Comparison of ENCODE assay signal across 12 cellular contexts in genomic region chr12:106985479-106985878, GRCh38. TPM values are rescaled to one million over a fixed set of nuclear protein-coding genes. Genes with fewer than 3 reads are reported as not detected.
A peak's percentile ranks its signal among the peaks of the same experiment; 100 is the strongest.
DNase-seq lines count a peak whose midpoint lies in the region; ATAC-seq and TF ChIP-seq lines count a peak whose summit lies in the region.
"Had no signal": no experiment of that assay in that cellular context is flagged by ENCODE, and none has a peak within 500 bp of the region (broad histone marks: within the 10 kb centered on the region; RNA-seq: fewer than 3 reads in every experiment).

No MANE protein-coding gene starts in this region.

- H3K4me1 ChIP-seq in cardiac muscle cell (ENCODE audit: low read depth) (peaks cover 11% of the 10 kb centered on the region), mesendoderm (ENCODE audit: control insufficient read depth, low read depth, low read length) (peaks cover 3% of the 10 kb centered on the region), tibial artery (peaks cover 0 to 40% (median 31%) of the 10 kb centered on the region in 4 donors)

- ATAC-seq in Right ventricle myocardium superior (ENCODE audit: poor library complexity) (no peak), HG03159 (IDR thresholded peaks at IDR 0.05; ENCODE audit: unreplicated experiment) (no peak)

- DNase-seq in cardiac muscle cell (ENCODE audit: low read depth in 1 of 2, low spot score in 1 of 2), result no peak
- no peak for DNase-seq in Right ventricle myocardium superior
- DNase-seq in activated T-helper 1 cell treated with anti-CD3 and anti-CD28 coated beads, Interleukin-12 subunit alpha, Interleukin-12 subunit beta, Interleukin-2, Interleukin-4 antibody, amounts not matched to agents 30 ng/mL and 10 ng/mL and 1 ng/mL, durations not matched to agents 14 hours and 24 hours and 36 hours (ENCODE audit: low spot score), result no peak
- no peak for DNase-seq in mesendoderm
- no peak for DNase-seq in tibial artery
- no peak for DNase-seq in stimulated activated CD4-positive, alpha-beta T cell treated with anti-CD3 and anti-CD28 coated beads, Interleukin-4, amount 100 ng/mL, for 4 hours
- DNase-seq in foreskin fibroblast, result no peak
- DNase-seq: activated gamma-delta T cell treated with Interleukin-2 at 50 U/mL for 16 hours, KG1, T-helper 9 cell had no signal

- no CpG with 5 or more reads among the region's 5 CpGs for WGBS in mesendoderm (ENCODE audit: extremely low coverage, insufficient coverage, low lambda C conversion rate)

- peak overlapping the region; percentile 50 for H3K56ac ChIP-seq in mesendoderm (ENCODE audit: low read length)

- H2BK120ac ChIP-seq in mesendoderm (ENCODE audit: low read depth, low read length), result no peak overlapping the region

- no peak overlapping the region for H4K5ac ChIP-seq in mesendoderm (ENCODE audit: low read length)

- no peak overlapping the region for H3K23ac ChIP-seq in mesendoderm (ENCODE audit: low read length)

- intact Hi-C loops in Right ventricle myocardium superior (cut with DNase I), result no loop called here
- intact Hi-C loops in activated T-helper 1 cell treated with anti-CD3 and anti-CD28 coated beads, Interleukin-12 subunit alpha, Interleukin-12 subunit beta, Interleukin-2, Interleukin-4 antibody, amounts not matched to agents 30 ng/mL and 10 ng/mL and 1 ng/mL, durations not matched to agents 14 hours and 24 hours and 36 hours (cut with micrococcal nuclease), result no loop called here
- intact Hi-C loops in tibial artery (cut with DNase I; ENCODE audit: low total_unique reads), result no loop called here

- no peak overlapping the region for H2AK5ac ChIP-seq in mesendoderm (ENCODE audit: low read length)

- H3K27ac Mint-ChIP-seq in activated T-helper 1 cell treated with anti-CD3 and anti-CD28 coated beads, Interleukin-12 subunit alpha, Interleukin-12 subunit beta, Interleukin-2, Interleukin-4 antibody, amounts not matched to agents 30 ng/mL and 10 ng/mL and 1 ng/mL, durations not matched to agents 14 hours and 24 hours and 36 hours, result no peak overlapping the region

- H3K4ac ChIP-seq in mesendoderm (ENCODE audit: low read depth, low read length), result no peak overlapping the region

- H3K18ac ChIP-seq in mesendoderm (ENCODE audit: low read length), result no peak overlapping the region

- H3K4me3 ChIP-seq in cardiac muscle cell (peak overlapping the region; percentile 70), mesendoderm (ENCODE audit: low read length) (no peak overlapping the region), tibial artery (peak overlapping the region in 1 of 2 donors; percentile 81), foreskin fibroblast (ENCODE audit: low read depth in 1 of 2, low read length in 2 of 2) (peak overlapping the region in 1 of 2 donors; percentile 75)

- H3K79me1 ChIP-seq in mesendoderm (ENCODE audit: low read length), result peaks cover 2% of the 10 kb centered on the region

- H4K8ac ChIP-seq in mesendoderm (ENCODE audit: low read depth, low read length), result no peak overlapping the region

- H3K4me1 Mint-ChIP-seq in activated T-helper 1 cell treated with anti-CD3 and anti-CD28 coated beads, Interleukin-12 subunit alpha, Interleukin-12 subunit beta, Interleukin-2, Interleukin-4 antibody, amounts not matched to agents 30 ng/mL and 10 ng/mL and 1 ng/mL, durations not matched to agents 14 hours and 24 hours and 36 hours (ENCODE audit: low read depth), result peaks cover 41% of the 10 kb centered on the region

- H2BK15ac ChIP-seq in mesendoderm (replicated peaks; ENCODE audit: low read depth), result no peak overlapping the region

- no peak overlapping the region for H3K4me2 ChIP-seq in mesendoderm (ENCODE audit: low read length)

- H3K36me3 Mint-ChIP-seq in activated T-helper 1 cell treated with anti-CD3 and anti-CD28 coated beads, Interleukin-12 subunit alpha, Interleukin-12 subunit beta, Interleukin-2, Interleukin-4 antibody, amounts not matched to agents 30 ng/mL and 10 ng/mL and 1 ng/mL, durations not matched to agents 14 hours and 24 hours and 36 hours (ENCODE audit: low read depth), result peaks cover 23% of the 10 kb centered on the region

- no peaks in the 10 kb centered on the region for H3K9me3 Mint-ChIP-seq in activated T-helper 1 cell treated with anti-CD3 and anti-CD28 coated beads, Interleukin-12 subunit alpha, Interleukin-12 subunit beta, Interleukin-2, Interleukin-4 antibody, amounts not matched to agents 30 ng/mL and 10 ng/mL and 1 ng/mL, durations not matched to agents 14 hours and 24 hours and 36 hours

- no peaks in the 10 kb centered on the region for H3K27me3 ChIP-seq in cardiac muscle cell
- H3K27me3 ChIP-seq in mesendoderm (ENCODE audit: insufficient read depth, low read length, poor library complexity), result no peaks in the 10 kb centered on the region
- no peaks in the 10 kb centered on the region for H3K27me3 ChIP-seq in tibial artery

- peaks cover 5% of the 10 kb centered on the region for H3K36me3 ChIP-seq in cardiac muscle cell
- no peaks in the 10 kb centered on the region for H3K36me3 ChIP-seq in mesendoderm (ENCODE audit: control insufficient read depth, insufficient read depth, low read length)
- peaks cover 0 to 8% (median 0%) of the 10 kb centered on the region in 3 donors for H3K36me3 ChIP-seq in tibial artery
- H3K36me3 ChIP-seq: thoracic aorta had no signal

- no peaks in the 10 kb centered on the region for H3K79me2 ChIP-seq in mesendoderm (ENCODE audit: control insufficient read depth, insufficient read depth, low read length)

- H3K4me3 Mint-ChIP-seq in activated T-helper 1 cell treated with anti-CD3 and anti-CD28 coated beads, Interleukin-12 subunit alpha, Interleukin-12 subunit beta, Interleukin-2, Interleukin-4 antibody, amounts not matched to agents 30 ng/mL and 10 ng/mL and 1 ng/mL, durations not matched to agents 14 hours and 24 hours and 36 hours, result peak overlapping the region; percentile 91

- H3K9me3 ChIP-seq in cardiac muscle cell (ENCODE audit: low read depth) (no peaks in the 10 kb centered on the region), tibial artery (no peaks in the 10 kb centered on the region)
- H3K9me3 ChIP-seq: thoracic aorta had no signal

- H3K9ac ChIP-seq in mesendoderm (ENCODE audit: low read length), result no peak overlapping the region

- TF ChIP-seq CTCF in cardiac muscle cell (IDR thresholded peaks at IDR 0.05; ENCODE audit: low read depth, low read length) (no peak), tibial artery (IDR thresholded peaks at IDR 0.05) (no peak), foreskin fibroblast (IDR thresholded peaks at IDR 0.05; ENCODE audit: low read depth, low read length) (no peak)

- no peak overlapping the region for H2BK5ac ChIP-seq in mesendoderm (ENCODE audit: low read length)

- peaks cover 2% of the 10 kb centered on the region for H3K27me3 Mint-ChIP-seq in activated T-helper 1 cell treated with anti-CD3 and anti-CD28 coated beads, Interleukin-12 subunit alpha, Interleukin-12 subunit beta, Interleukin-2, Interleukin-4 antibody, amounts not matched to agents 30 ng/mL and 10 ng/mL and 1 ng/mL, durations not matched to agents 14 hours and 24 hours and 36 hours (ENCODE audit: insufficient read depth)

- H3K27ac ChIP-seq in cardiac muscle cell (no peak overlapping the region), mesendoderm (ENCODE audit: low read depth, low read length) (no peak overlapping the region), tibial artery (peak overlapping the region; percentile 93 to 95)

RNA-seq across cellular contexts. Expression of gene MTERF2, which starts 1.5 kb away (rescaled TPM):
- total RNA-seq in cardiac muscle cell (32.0 and 52.0 TPM in 2 replicates), Right ventricle myocardium superior (36.4 TPM)
- polyA plus RNA-seq in cardiac muscle cell, result 66.1 and 84.8 TPM in 2 replicates
- 3.9 and 5.2 TPM in 2 replicates for total RNA-seq in activated T-helper 1 cell treated with anti-CD3 and anti-CD28 coated beads, Interleukin-12 subunit alpha, Interleukin-12 subunit beta, Interleukin-2, Interleukin-4 antibody, amounts not matched to agents 30 ng/mL and 10 ng/mL and 1 ng/mL, durations not matched to agents 14 hours and 24 hours and 36 hours
- polyA plus RNA-seq in mesendoderm (2013, experiment 1 of 2), result 6.8 TPM
- 6.8 TPM for polyA plus RNA-seq in mesendoderm (2013, experiment 2 of 2)

RNA-seq across cellular contexts. Expression of gene TMEM263, which starts 29.8 kb away (rescaled TPM):
- 68.1 and 87.4 TPM in 2 replicates for total RNA-seq in cardiac muscle cell
- 77.8 and 86.3 TPM in 2 replicates for polyA plus RNA-seq in cardiac muscle cell
- 28.8 TPM for total RNA-seq in Right ventricle myocardium superior
- total RNA-seq in activated T-helper 1 cell treated with anti-CD3 and anti-CD28 coated beads, Interleukin-12 subunit alpha, Interleukin-12 subunit beta, Interleukin-2, Interleukin-4 antibody, amounts not matched to agents 30 ng/mL and 10 ng/mL and 1 ng/mL, durations not matched to agents 14 hours and 24 hours and 36 hours, result 25.5 and 25.9 TPM in 2 replicates
- polyA plus RNA-seq in mesendoderm (2013, experiment 1 of 2), result 9.8 TPM
- 9.3 TPM for polyA plus RNA-seq in mesendoderm (2013, experiment 2 of 2)

Comparison
In these comparisons a context has a peak if more than half of its experiments do, and no peak if none do; other contexts are left out.
1. H3K27ac ChIP-seq: peak in tibial artery (2 of 2); none in cardiac muscle cell (single experiment) and mesendoderm (single experiment).